15 cellular contexts compared by ENCODE assay signal in genomic region chr5:114316167-114316566, GRCh38. TPM values are rescaled to one million over a fixed set of nuclear protein-coding genes. Genes with fewer than 3 reads are reported as not detected.
"Had no signal": no experiment of that assay in that cellular context is flagged by ENCODE, and none has a peak within 500 bp of the region (broad histone marks: within the 10 kb centered on the region; RNA-seq: fewer than 3 reads in every experiment).

No MANE protein-coding gene starts in this region.

- H3K4me3 Mint-ChIP-seq: activated CD4-positive, alpha-beta T cell treated with anti-CD3 and anti-CD28 coated beads, Interleukin-2, amount 10 ng/mL, durations not matched to agents 7 days and 5 days; activated naive CD4-positive, alpha-beta T cell treated with anti-CD3 and anti-CD28 coated beads for 36 hours; activated T-cell treated with anti-CD3 and anti-CD28 coated beads, Interleukin-2, amount 50 U/mL, for 4 hours; natural killer cell treated with Interleukin-12 subunit alpha and Interleukin-12 subunit beta and Interleukin-15 and Interleukin-18, amount 100 ng/mL, for 72 hours; stimulated activated naive B cell treated with anti-CD40 and anti-IgM and Interleukin-4, amounts not matched to agents 10 μg/mL and 1 μg/mL and 100 μg/mL, for 72 hours; T-helper 1 cell treated with Interleukin-12 subunit alpha and Interleukin-12 subunit beta and Interleukin-4 antibody, amounts not matched to agents 30 μg/mL and 1 μg/mL, for 36 hours had no signal

- DNase-seq: activated CD4-positive, alpha-beta T cell treated with anti-CD3 and anti-CD28 coated beads, Interleukin-2, amount 10 ng/mL, durations not matched to agents 7 days and 5 days; activated CD8-positive, alpha-beta memory T cell treated with anti-CD3 and anti-CD28 coated beads, Interleukin-2, amount 50 U/mL, for 4 hours; activated naive CD4-positive, alpha-beta T cell treated with anti-CD3 and anti-CD28 coated beads for 36 hours; activated T-cell treated with anti-CD3 and anti-CD28 coated beads, Interleukin-2, amount 50 U/mL, for 4 hours; aorta; brain microvascular endothelial cell; central memory CD4-positive, alpha-beta T cell; colonic mucosa; posterior cingulate gyrus; retina; stimulated activated naive B cell treated with anti-CD40 and anti-IgM and Interleukin-4, amounts not matched to agents 10 μg/mL and 1 μg/mL and 100 μg/mL, for 72 hours had no signal

- H3K27me3 ChIP-seq: brain microvascular endothelial cell, colonic mucosa had no signal

- H3K27ac Mint-ChIP-seq: activated CD4-positive, alpha-beta T cell treated with anti-CD3 and anti-CD28 coated beads, Interleukin-2, amount 10 ng/mL, durations not matched to agents 7 days and 5 days; activated naive CD4-positive, alpha-beta T cell treated with anti-CD3 and anti-CD28 coated beads for 36 hours; natural killer cell treated with Interleukin-12 subunit alpha and Interleukin-12 subunit beta and Interleukin-15 and Interleukin-18, amount 100 ng/mL, for 72 hours; stimulated activated naive B cell treated with anti-CD40 and anti-IgM and Interleukin-4, amounts not matched to agents 10 μg/mL and 1 μg/mL and 100 μg/mL, for 72 hours; T-helper 1 cell treated with Interleukin-12 subunit alpha and Interleukin-12 subunit beta and Interleukin-4 antibody, amounts not matched to agents 30 μg/mL and 1 μg/mL, for 36 hours had no signal

- H3K4me1 Mint-ChIP-seq: activated CD4-positive, alpha-beta T cell treated with anti-CD3 and anti-CD28 coated beads, Interleukin-2, amount 10 ng/mL, durations not matched to agents 7 days and 5 days; stimulated activated naive B cell treated with anti-CD40 and anti-IgM and Interleukin-4, amounts not matched to agents 10 μg/mL and 1 μg/mL and 100 μg/mL, for 72 hours had no signal

- H3K4me1 ChIP-seq: colonic mucosa had no signal

- H3K27me3 Mint-ChIP-seq: activated CD4-positive, alpha-beta T cell treated with anti-CD3 and anti-CD28 coated beads, Interleukin-2, amount 10 ng/mL, durations not matched to agents 7 days and 5 days; natural killer cell treated with Interleukin-12 subunit alpha and Interleukin-12 subunit beta and Interleukin-15 and Interleukin-18, amount 100 ng/mL, for 72 hours; stimulated activated naive B cell treated with anti-CD40 and anti-IgM and Interleukin-4, amounts not matched to agents 10 μg/mL and 1 μg/mL and 100 μg/mL, for 72 hours had no signal

- H3K36me3 Mint-ChIP-seq: natural killer cell treated with Interleukin-12 subunit alpha and Interleukin-12 subunit beta and Interleukin-15 and Interleukin-18, amount 100 ng/mL, for 72 hours; stimulated activated naive B cell treated with anti-CD40 and anti-IgM and Interleukin-4, amounts not matched to agents 10 μg/mL and 1 μg/mL and 100 μg/mL, for 72 hours had no signal

- H3K36me3 ChIP-seq: brain microvascular endothelial cell, colonic mucosa, thoracic aorta had no signal

- H3K27ac ChIP-seq: brain microvascular endothelial cell, colonic mucosa, thoracic aorta had no signal

- H3K9me3 ChIP-seq: colonic mucosa, thoracic aorta had no signal

- H3K4me3 ChIP-seq: colonic mucosa, thoracic aorta had no signal

- H3K9me3 Mint-ChIP-seq: activated CD4-positive, alpha-beta T cell treated with anti-CD3 and anti-CD28 coated beads, Interleukin-2, amount 10 ng/mL, durations not matched to agents 7 days and 5 days; activated naive CD4-positive, alpha-beta T cell treated with anti-CD3 and anti-CD28 coated beads for 36 hours; activated T-cell treated with anti-CD3 and anti-CD28 coated beads, Interleukin-2, amount 50 U/mL, for 4 hours; natural killer cell treated with Interleukin-12 subunit alpha and Interleukin-12 subunit beta and Interleukin-15 and Interleukin-18, amount 100 ng/mL, for 72 hours; stimulated activated naive B cell treated with anti-CD40 and anti-IgM and Interleukin-4, amounts not matched to agents 10 μg/mL and 1 μg/mL and 100 μg/mL, for 72 hours; T-helper 1 cell treated with Interleukin-12 subunit alpha and Interleukin-12 subunit beta and Interleukin-4 antibody, amounts not matched to agents 30 μg/mL and 1 μg/mL, for 36 hours had no signal

RNA-seq across cellular contexts. Expression of gene KCNN2, which starts 45.7 kb away (rescaled TPM):
- total RNA-seq: activated CD4-positive, alpha-beta T cell treated with anti-CD3 and anti-CD28 coated beads, Interleukin-2, amount 10 ng/mL, durations not matched to agents 7 days and 5 days; activated naive CD4-positive, alpha-beta T cell treated with anti-CD3 and anti-CD28 coated beads for 36 hours; epithelial cell of proximal tubule; natural killer cell treated with Interleukin-12 subunit alpha and Interleukin-12 subunit beta and Interleukin-15 and Interleukin-18, amount 100 ng/mL, for 72 hours; thoracic aorta had no signal
- polyA plus RNA-seq: aorta had no signal
